14 cellular contexts compared by ENCODE assay signal in genomic region chr3:14533457-14533958, GRCh38.
"Had no signal": no experiment of that assay in that cellular context is flagged by ENCODE, and none has a peak within 500 bp of the region (broad histone marks: within the 10 kb centered on the region; RNA-seq: fewer than 3 reads in every experiment).

No MANE protein-coding gene starts in this region.

- H3K9me3 ChIP-seq: gastroesophageal sphincter, pancreas, vagina had no signal

- H3K4me1 Mint-ChIP-seq: stimulated activated effector memory CD8-positive, alpha-beta T cell treated with anti-CD3 and anti-CD28 coated beads, Interleukin-12 subunit alpha, Interleukin-12 subunit beta, amount 100 ng/mL, for 72 hours; T-cell had no signal

- H3K36me3 Mint-ChIP-seq: stimulated activated effector memory CD8-positive, alpha-beta T cell treated with anti-CD3 and anti-CD28 coated beads, Interleukin-12 subunit alpha, Interleukin-12 subunit beta, amount 100 ng/mL, for 72 hours; T-cell had no signal

- H3K4me3 ChIP-seq: gastroesophageal sphincter, pancreas, tibial nerve, vagina had no signal

- H3K27me3 ChIP-seq: pancreas, tibial nerve, vagina had no signal

- H3K27ac ChIP-seq: epithelial cell of prostate, gastroesophageal sphincter, pancreas, tibial nerve, vagina had no signal

- H3K9me3 Mint-ChIP-seq: stimulated activated effector memory CD8-positive, alpha-beta T cell treated with anti-CD3 and anti-CD28 coated beads, Interleukin-12 subunit alpha, Interleukin-12 subunit beta, amount 100 ng/mL, for 72 hours; T-cell had no signal

- H3K27ac Mint-ChIP-seq: nephron progenitor cell; stimulated activated effector memory CD8-positive, alpha-beta T cell treated with anti-CD3 and anti-CD28 coated beads, Interleukin-12 subunit alpha, Interleukin-12 subunit beta, amount 100 ng/mL, for 72 hours; T-cell had no signal

- DNase-seq: activated CD4-positive, alpha-beta T cell treated with anti-CD3 and anti-CD28 coated beads for 48 hours; activated naive CD4-positive, alpha-beta T cell treated with Interleukin-2 at 50 U/mL for 16 hours; central memory CD4-positive, alpha-beta T cell; effector memory CD4-positive, alpha-beta T cell; hippocampal formation; nephron progenitor cell; retina; T-cell had no signal

- H3K4me1 ChIP-seq: pancreas had no signal

- ATAC-seq: stimulated activated effector memory CD8-positive, alpha-beta T cell treated with anti-CD3 and anti-CD28 coated beads, Interleukin-12 subunit alpha, Interleukin-12 subunit beta, amount 100 ng/mL, for 72 hours; T-cell had no signal

- H3K36me3 ChIP-seq: gastroesophageal sphincter, pancreas, tibial nerve, vagina had no signal

- H3K4me3 Mint-ChIP-seq: nephron progenitor cell; stimulated activated effector memory CD8-positive, alpha-beta T cell treated with anti-CD3 and anti-CD28 coated beads, Interleukin-12 subunit alpha, Interleukin-12 subunit beta, amount 100 ng/mL, for 72 hours; T-cell had no signal
